In the genomic region with DNA sequence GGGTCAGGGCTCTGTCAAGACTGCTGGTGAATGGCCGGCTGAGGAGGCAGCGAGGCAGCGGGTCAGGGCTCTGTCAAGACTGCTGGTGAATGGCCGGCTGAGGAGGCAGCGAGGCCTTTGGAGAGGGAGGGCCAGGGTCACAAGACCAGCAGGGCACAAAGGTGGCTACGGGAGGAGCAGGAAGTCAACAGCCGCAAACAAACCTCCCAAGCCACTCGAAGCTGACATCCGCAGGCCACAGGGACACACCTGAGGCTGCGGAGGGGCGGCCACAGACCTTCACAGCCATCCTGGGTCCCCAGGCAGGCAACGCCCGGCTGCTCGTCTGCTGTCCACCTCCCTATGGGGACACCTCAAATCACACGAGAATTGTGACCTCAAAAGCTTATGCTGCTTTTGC, we compare ENCODE assay signal across 24 cellular contexts. TPM values are rescaled to one million over a fixed set of nuclear protein-coding genes. Genes with fewer than 3 reads are reported as not detected.
A peak's percentile ranks its signal among the peaks of the same experiment; 100 is the strongest.
DNase-seq lines count a peak whose midpoint lies in the region; ATAC-seq, FAIRE-seq and TF ChIP-seq lines count a peak whose summit lies in the region.
"Had no signal": no experiment of that assay in that cellular context is flagged by ENCODE, and none has a peak within 500 bp of the region (broad histone marks: within the 10 kb centered on the region; RNA-seq: fewer than 3 reads in every experiment).

No MANE protein-coding gene starts in this region.

- H3K4me2 ChIP-seq in HepG2 (ENCODE audit: low read depth, low read length) = peak overlapping the region; percentile 51
- no peak overlapping the region for H3K4me2 ChIP-seq in astrocyte (ENCODE audit: low read length)

- H3K4me1 Mint-ChIP-seq in astrocyte (ENCODE audit: low read depth, unreplicated experiment) (peaks cover 2% of the 10 kb centered on the region), nephron progenitor cell (peaks cover 80% of the 10 kb centered on the region), natural killer cell (peaks cover 0 to 4% of the 10 kb centered on the region in 2 donors)

- in situ Hi-C loops in HepG2 (cut with HindIII; ENCODE audit: extremely low pct_ligation_motif_present, low pct_unique_long_range_greater_than_20kb) = no loop called here
- in situ Hi-C loops in gastrocnemius medialis (cut with MboI; ENCODE audit: low sequenced_read_pairs in 4 of 4) = no loop called here

- POLR2A ChIA-PET in HepG2 (lab: Yijun Ruan, JAX) = interaction anchor here (1.0 to 1.1 kb wide), 2 partner anchors 9 to 86 kb away, joined by 3 read pairs; partner anchors contain the start of gene GPER1

- H4K20me1 ChIP-seq in HepG2 (ENCODE audit: insufficient read depth, low read length) (no peaks in the 10 kb centered on the region), astrocyte (ENCODE audit: insufficient read depth, low read length) (peaks cover 80% of the 10 kb centered on the region)

- intact Hi-C loops in HepG2 (cut with micrococcal nuclease; ENCODE audit: unreplicated experiment) = no loop called here
- intact Hi-C loops in right lobe of liver (cut with DNase I) = no loop called here
- intact Hi-C loops in natural killer cell (cut with micrococcal nuclease) = no loop called here
- intact Hi-C loops in gastrocnemius medialis (cut with DNase I; ENCODE audit: low total_unique reads) = no loop called here

- H3K27ac ChIP-seq in HepG2 (ENCODE audit: extremely low read length, insufficient read depth, low read length) (peak overlapping the region; percentile 49), right lobe of liver (no peak overlapping the region), astrocyte (ENCODE audit: low read depth, low read length) (no peak overlapping the region), gastrocnemius medialis (no peak overlapping the region)
- H3K27ac ChIP-seq: 22Rv1 had no signal

- no peak overlapping the region for H3K4me3 Mint-ChIP-seq in astrocyte (ENCODE audit: unreplicated experiment)
- H3K4me3 Mint-ChIP-seq in nephron progenitor cell = peak overlapping the region; percentile 65
- no peak overlapping the region for H3K4me3 Mint-ChIP-seq in natural killer cell
- H3K4me3 Mint-ChIP-seq: CD4-positive, alpha-beta T cell had no signal

- no peak for TF ChIP-seq RAD21 in HepG2 (CRISPR knock-in tag; IDR thresholded peaks at IDR 0.05)

- no peak overlapping the region for H3K4me3 ChIP-seq in HepG2 (replicated peaks in 1 of 3; ENCODE audit: insufficient read depth in 1 of 3, low read depth in 2 of 3, low read length in 3 of 3)
- no peak overlapping the region for H3K4me3 ChIP-seq in right lobe of liver
- no peak overlapping the region for H3K4me3 ChIP-seq in astrocyte (ENCODE audit: insufficient read depth, low read depth, low read length)
- no peak overlapping the region for H3K4me3 ChIP-seq in gastrocnemius medialis
- H3K4me3 ChIP-seq: MG63 had no signal

- H3K9me3 ChIP-seq in HepG2 (ENCODE audit: low read length) (no peaks in the 10 kb centered on the region), right lobe of liver (no peaks in the 10 kb centered on the region), astrocyte (ENCODE audit: insufficient read depth, low read depth, low read length) (no peaks in the 10 kb centered on the region), gastrocnemius medialis (no peaks in the 10 kb centered on the region)
- H3K9me3 ChIP-seq: BE2C, MG63 had no signal

- H3K79me2 ChIP-seq in HepG2 (ENCODE audit: insufficient read depth, low read length) (no peaks in the 10 kb centered on the region), astrocyte (ENCODE audit: insufficient read depth, low read length) (peaks cover 4% of the 10 kb centered on the region)

- H3K27me3 Mint-ChIP-seq in astrocyte (ENCODE audit: low read depth, unreplicated experiment) (no peaks in the 10 kb centered on the region), nephron progenitor cell (ENCODE audit: low read depth, poor library complexity) (no peaks in the 10 kb centered on the region), natural killer cell (ENCODE audit: low read depth in 2 of 2) (no peaks in the 10 kb centered on the region)
- H3K27me3 Mint-ChIP-seq: CD4-positive, alpha-beta T cell had no signal

- H3K9me3 Mint-ChIP-seq in astrocyte (ENCODE audit: unreplicated experiment) (no peaks in the 10 kb centered on the region), nephron progenitor cell (no peaks in the 10 kb centered on the region), natural killer cell (no peaks in the 10 kb centered on the region)
- H3K9me3 Mint-ChIP-seq: CD4-positive, alpha-beta T cell had no signal

- H3K36me3 Mint-ChIP-seq in astrocyte (ENCODE audit: low read depth, unreplicated experiment) (peaks cover 3% of the 10 kb centered on the region), nephron progenitor cell (ENCODE audit: low read depth) (no peaks in the 10 kb centered on the region), natural killer cell (no peaks in the 10 kb centered on the region)

- H3K9ac ChIP-seq in HepG2 (ENCODE audit: insufficient read depth, low read depth, low read length) = 0 out of 2 replicates have a peak overlapping the region, but pooled peaks have one; percentile 23
- H3K9ac ChIP-seq in astrocyte (ENCODE audit: low read length) = no peak overlapping the region

- H3K4me1 ChIP-seq in HepG2 (ENCODE audit: insufficient read depth, low read length) = peaks cover 35% of the 10 kb centered on the region
- no peaks in the 10 kb centered on the region for H3K4me1 ChIP-seq in right lobe of liver
- H3K4me1 ChIP-seq in astrocyte (ENCODE audit: insufficient read depth, low read length) = peaks cover 24% of the 10 kb centered on the region
- H3K4me1 ChIP-seq in gastrocnemius medialis = peaks cover 8 to 14% of the 10 kb centered on the region in 2 donors

- DNase-seq in HepG2 (ENCODE audit: low spot score) = peak; percentile 50
- no peak for DNase-seq in right lobe of liver
- DNase-seq in astrocyte (ENCODE audit: low read depth) = no peak
- DNase-seq in nephron progenitor cell = peak; percentile 37
- DNase-seq in natural killer cell = no peak
- DNase-seq in gastrocnemius medialis = no peak
- DNase-seq: BE2C; CD4-positive, alpha-beta T cell; KBM-7; MG63; NCI-H1105 treated with DMSO at 0.1 percent for 48 hours; NCI-H146; NCI-H1930; NCI-H446; NCI-H524 treated with DMSO at 0.1 percent for 48 hours; NCI-H82; NK-92 treated with Interleukin-12 subunit alpha and Interleukin-12 subunit beta, amount 100 ng/mL, for 24 hours; RPMI8226; SHP77 had no signal

- no peak overlapping the region for H2AFZ ChIP-seq in HepG2 (ENCODE audit: low read length)
- H2AFZ ChIP-seq in astrocyte (ENCODE audit: low read depth, low read length) = no peak overlapping the region

- ATAC-seq in HepG2 = peak; percentile 75
- no peak for ATAC-seq in right lobe of liver
- no peak for ATAC-seq in natural killer cell
- ATAC-seq in gastrocnemius medialis = no peak
- no peak for ATAC-seq in GM18858 (IDR thresholded peaks at IDR 0.05; ENCODE audit: unreplicated experiment)
- no peak for ATAC-seq in HG03460 (IDR thresholded peaks at IDR 0.05; ENCODE audit: unreplicated experiment)

- H3K36me3 ChIP-seq in HepG2 (replicated peaks in 1 of 2; ENCODE audit: control insufficient read depth in 1 of 2, insufficient read depth in 2 of 2, low read length in 2 of 2) = peaks cover 2 to 8% of the 10 kb centered on the region in 2 experiments; a peak in 2 of 5 replicates
- H3K36me3 ChIP-seq in right lobe of liver = no peaks in the 10 kb centered on the region
- no peaks in the 10 kb centered on the region for H3K36me3 ChIP-seq in astrocyte (ENCODE audit: insufficient read depth, low read length)
- H3K36me3 ChIP-seq in gastrocnemius medialis = no peaks in the 10 kb centered on the region
- H3K36me3 ChIP-seq: BE2C, MG63 had no signal

- TF ChIP-seq CTCF in HepG2 (CRISPR knock-in tag; IDR thresholded peaks at IDR 0.05) (no peak; the same call in 1 of the 2 replicates), right lobe of liver (IDR thresholded peaks at IDR 0.05) (no peak), astrocyte (IDR thresholded peaks at IDR 0.05; ENCODE audit: insufficient read depth, low read depth, low read length) (no peak), nephron progenitor cell (IDR thresholded peaks at IDR 0.05) (no peak), natural killer cell (IDR thresholded peaks at IDR 0.05) (no peak), gastrocnemius medialis (IDR thresholded peaks at IDR 0.05 in 4 of 5, conservative IDR thresholded peaks at IDR 0.05 in 1 of 5) (no peak)

- no TSS peak for BruUV-seq in HepG2 (replicated peaks; lab: Mats Ljungman, UMichigan)

- H3K27me3 ChIP-seq in HepG2 (ENCODE audit: control insufficient read depth in 1 of 2, insufficient read depth in 2 of 2, low read length in 2 of 2) = no peaks in the 10 kb centered on the region
- H3K27me3 ChIP-seq in right lobe of liver = no peaks in the 10 kb centered on the region
- no peaks in the 10 kb centered on the region for H3K27me3 ChIP-seq in astrocyte (ENCODE audit: insufficient read depth, low read length)
- no peaks in the 10 kb centered on the region for H3K27me3 ChIP-seq in gastrocnemius medialis
- H3K27me3 ChIP-seq: BE2C, MG63 had no signal

- CTCF ChIA-PET in HepG2 (lab: Yijun Ruan, JAX; ENCODE audit: low intra/inter-chr PET ratio, low total read pairs) = no interaction called here

- FAIRE-seq in HepG2 (lab: Jason Lieb, UNC) (peak; percentile 34), astrocyte (lab: Jason Lieb, UNC) (no peak)
- FAIRE-seq: D721Med, GM18507 had no signal

- 0 out of 4 replicates have a peak, but pooled peaks of 1 of the 2 experiments have one; percentile 36 for TF ChIP-seq POLR2A in HepG2 (IDR thresholded peaks at IDR 0.05; ENCODE audit: insufficient read depth in 1 of 2, low read depth in 2 of 2, low read length in 2 of 2)
- no peak for TF ChIP-seq POLR2A in right lobe of liver (IDR thresholded peaks at IDR 0.05)
- TF ChIP-seq POLR2A in gastrocnemius medialis (IDR thresholded peaks at IDR 0.05) = no peak

- no peak for TF ChIP-seq EP300 in HepG2 (IDR thresholded peaks at IDR 0.05; ENCODE audit: low read depth in 2 of 2, low read length in 2 of 2)
- no peak for TF ChIP-seq EP300 in HepG2 (CRISPR knock-in tag; IDR thresholded peaks at IDR 0.05; ENCODE audit: borderline replicate concordance)

- WGBS in HepG2 (ENCODE audit: low lambda C conversion rate) = 38% methylated on average over 15 of the region's 15 CpGs
- 82% methylated on average over 2 of the region's 15 CpGs for WGBS in right lobe of liver (ENCODE audit: insufficient coverage, low coverage, low lambda C conversion rate, missing lambda C conversion rate)

- peak overlapping the region; percentile 47 for H3K27ac Mint-ChIP-seq in astrocyte (ENCODE audit: unreplicated experiment)
- peak overlapping the region; percentile 96 for H3K27ac Mint-ChIP-seq in nephron progenitor cell
- H3K27ac Mint-ChIP-seq in natural killer cell = no peak overlapping the region
- H3K27ac Mint-ChIP-seq: CD4-positive, alpha-beta T cell had no signal

RNA-seq across cellular contexts. Expression of gene GPER1, which starts 8.9 kb away (rescaled TPM):
- total RNA-seq in HepG2 (2016; rRNA removed; fragmentation: Illumina TruSeq; extraction: Trizol) (15.2 and 19.7 TPM in 2 replicates), right lobe of liver (10 to 100 TPM in 4 of 6 experiments, 1 to 10 TPM in 2; 7.0 to 26.4 (median 11.9) TPM), astrocyte (13.7 and 17.4 TPM in 2 replicates), natural killer cell (under 1 TPM in 2 of 3 donors, not detected in 1; 0.25 to 0.26 TPM), gastrocnemius medialis (1 to 10 TPM in 3 of 4 donors, under 1 TPM in 1; 0.92 to 3.2 (median 2.1) TPM)
- total RNA-seq in HepG2 (2016; cell fraction: cytosol; rRNA removed; fragmentation: Illumina TruSeq; extraction: Trizol; ENCODE audit: low read depth) = 11.8 and 14.0 TPM in 2 replicates
- 14.3 and 19.8 TPM in 2 replicates for total RNA-seq in HepG2 (2016; cell fraction: insoluble cytoplasmic fraction; rRNA removed; fragmentation: Illumina TruSeq; extraction: Trizol)
- 22.2 and 30.5 TPM in 2 replicates for total RNA-seq in HepG2 (2016; cell fraction: membrane; rRNA removed; fragmentation: Illumina TruSeq; extraction: Trizol)
- total RNA-seq in HepG2 (2016; cell fraction: nucleus; rRNA removed; fragmentation: Illumina TruSeq; extraction: Trizol) = 13.6 and 15.7 TPM in 2 replicates
- polyA plus RNA-seq in HepG2 (2011; rRNA removed) = 12.7 and 16.4 TPM in 2 replicates
- polyA plus RNA-seq in HepG2 (2011; cell fraction: cytosol; rRNA removed) = 14.9 and 19.2 TPM in 2 replicates
- polyA plus RNA-seq in HepG2 (2011; cell fraction: nucleus; rRNA removed) = 55.4 and 63.5 TPM in 2 replicates
- polyA plus RNA-seq in HepG2 (2012) = 10.5 and 10.7 TPM in 2 replicates
- 9.9 and 11.3 TPM in 2 replicates for polyA plus RNA-seq in HepG2 (2016; cell fraction: cytosol; fragmentation: Illumina TruSeq; extraction: Trizol; ENCODE audit: low read depth)
- polyA plus RNA-seq in HepG2 (2016; cell fraction: insoluble cytoplasmic fraction; fragmentation: Illumina TruSeq; extraction: Trizol; ENCODE audit: low read depth) = 17.5 and 21.3 TPM in 2 replicates
- 22.0 and 22.5 TPM in 2 replicates for polyA plus RNA-seq in HepG2 (2016; cell fraction: membrane; fragmentation: Illumina TruSeq; extraction: Trizol; ENCODE audit: low read depth)
- polyA plus RNA-seq in HepG2 (2016; cell fraction: nucleus; fragmentation: Illumina TruSeq; extraction: Trizol; ENCODE audit: insufficient read depth, low read depth) = 36.9 and 39.6 TPM in 2 replicates
- 7.5 and 47.4 TPM in 2 replicates for polyA minus RNA-seq in HepG2 (2011; rRNA and poly(A)+ RNA removed; ENCODE audit: low replicate concordance)
- 11.5 and 13.4 TPM in 2 replicates for polyA minus RNA-seq in HepG2 (2011; cell fraction: cytosol; rRNA and poly(A)+ RNA removed)
- polyA minus RNA-seq in HepG2 (2011; cell fraction: nucleus; rRNA and poly(A)+ RNA removed) = 4.2 and 5.7 TPM in 2 replicates
- total RNA-seq: CD4-positive, alpha-beta T cell had no signal

RNA-seq across cellular contexts. Expression of gene GPR146, which starts 34.6 kb away (rescaled TPM):
- total RNA-seq in HepG2 (2016; rRNA removed; fragmentation: Illumina TruSeq; extraction: Trizol) (0.84 and 2.0 TPM in 2 replicates), right lobe of liver (10 to 100 TPM; 13.3 to 45.3 (median 22.8) TPM), astrocyte (1.7 and 3.4 TPM in 2 replicates), natural killer cell (1 to 10 TPM; 2.3 to 4.5 (median 2.5) TPM), gastrocnemius medialis (10 to 100 TPM; 23.3 to 43.8 (median 29.5) TPM)
- total RNA-seq in HepG2 (2016; cell fraction: cytosol; rRNA removed; fragmentation: Illumina TruSeq; extraction: Trizol; ENCODE audit: low read depth) = 0.91 and 1.1 TPM in 2 replicates
- 0.89 and 1.2 TPM in 2 replicates for total RNA-seq in HepG2 (2016; cell fraction: insoluble cytoplasmic fraction; rRNA removed; fragmentation: Illumina TruSeq; extraction: Trizol)
- total RNA-seq in HepG2 (2016; cell fraction: membrane; rRNA removed; fragmentation: Illumina TruSeq; extraction: Trizol) = 1.9 and 2.7 TPM in 2 replicates
- total RNA-seq in HepG2 (2016; cell fraction: nucleus; rRNA removed; fragmentation: Illumina TruSeq; extraction: Trizol) = 1.1 and 3.4 TPM in 2 replicates
- polyA plus RNA-seq in HepG2 (2011; rRNA removed) = 15.9 and 17.2 TPM in 2 replicates
- polyA plus RNA-seq in HepG2 (2011; cell fraction: cytosol; rRNA removed) = 11.4 and 22.4 TPM in 2 replicates
- polyA plus RNA-seq in HepG2 (2011; cell fraction: nucleus; rRNA removed) = 18.2 and 25.0 TPM in 2 replicates
- polyA plus RNA-seq in HepG2 (2012) = 4.5 and 5.3 TPM in 2 replicates
- polyA plus RNA-seq in HepG2 (2016; cell fraction: cytosol; fragmentation: Illumina TruSeq; extraction: Trizol; ENCODE audit: low read depth) = 2.1 and 2.2 TPM in 2 replicates
- 0.78 and 1.3 TPM in 2 replicates for polyA plus RNA-seq in HepG2 (2016; cell fraction: insoluble cytoplasmic fraction; fragmentation: Illumina TruSeq; extraction: Trizol; ENCODE audit: low read depth)
- 2.3 and 3.4 TPM in 2 replicates for polyA plus RNA-seq in HepG2 (2016; cell fraction: membrane; fragmentation: Illumina TruSeq; extraction: Trizol; ENCODE audit: low read depth)
- polyA plus RNA-seq in HepG2 (2016; cell fraction: nucleus; fragmentation: Illumina TruSeq; extraction: Trizol; ENCODE audit: insufficient read depth, low read depth) = 2.2 and 2.5 TPM in 2 replicates
- 0.87 and 47.8 TPM in 2 replicates for polyA minus RNA-seq in HepG2 (2011; rRNA and poly(A)+ RNA removed; ENCODE audit: low replicate concordance)
- 6.9 and 9.1 TPM in 2 replicates for polyA minus RNA-seq in HepG2 (2011; cell fraction: cytosol; rRNA and poly(A)+ RNA removed)
- 9.3 and 14.0 TPM in 2 replicates for polyA minus RNA-seq in HepG2 (2011; cell fraction: nucleus; rRNA and poly(A)+ RNA removed)

Comparison
In these comparisons a context has a peak if more than half of its experiments do, and no peak if none do; other contexts are left out.
1. DNase-seq: peak in HepG2 (single experiment) and nephron progenitor cell (single experiment); none in right lobe of liver (0 of 3), astrocyte (single experiment), natural killer cell (single experiment) and gastrocnemius medialis (0 of 2).
2. H3K27ac Mint-ChIP-seq: peak in astrocyte (single experiment) and nephron progenitor cell (single experiment); none in natural killer cell (0 of 2).